Comparison of ENCODE assay signal across 8 cellular contexts in the genomic region with DNA sequence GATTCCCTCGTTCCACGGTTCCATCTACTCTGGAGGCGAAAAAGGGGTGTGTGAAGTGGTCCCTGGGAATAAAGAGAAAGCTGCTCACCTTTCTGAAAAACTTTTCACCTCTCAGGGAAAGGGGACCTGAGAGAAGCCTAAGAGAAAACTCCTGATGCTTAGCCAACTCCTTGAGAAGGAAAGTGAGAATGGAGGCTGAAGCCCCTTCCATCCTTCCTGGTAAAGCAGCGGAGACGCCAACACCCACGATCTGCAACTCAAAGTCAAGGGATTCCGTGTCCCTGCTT.
DNase-seq lines count a peak whose midpoint lies in the region; ATAC-seq, FAIRE-seq and TF ChIP-seq lines count a peak whose summit lies in the region.

No MANE protein-coding gene starts in this region.

- intact Hi-C loops in kidney (cut with DNase I) = no loop called here

- H3K27ac Mint-ChIP-seq in T-helper 2 cell treated with Interferon-gamma antibody and Interleukin-4, amounts not matched to agents 5 μg/mL and 100 μg/mL, for 36 hours = peak overlapping the region; percentile 99
- peak overlapping the region; percentile 99 for H3K27ac Mint-ChIP-seq in activated naive CD8-positive, alpha-beta T cell treated with anti-CD3 and anti-CD28 coated beads, Interleukin-2, amount 50 U/mL, for 24 hours

- H3K27me3 Mint-ChIP-seq in T-helper 2 cell treated with Interferon-gamma antibody and Interleukin-4, amounts not matched to agents 5 μg/mL and 100 μg/mL, for 36 hours (ENCODE audit: low read depth) = no peaks in the 10 kb centered on the region
- peaks cover 2% of the 10 kb centered on the region for H3K27me3 Mint-ChIP-seq in activated naive CD8-positive, alpha-beta T cell treated with anti-CD3 and anti-CD28 coated beads, Interleukin-2, amount 50 U/mL, for 24 hours

- H3K27me3 ChIP-seq in subcutaneous abdominal adipose tissue (ENCODE audit: control insufficient read depth in 5 of 5, insufficient read depth in 4 of 5, low read length in 5 of 5) = no peaks in the 10 kb centered on the region

- no peaks in the 10 kb centered on the region for H3K9me3 Mint-ChIP-seq in T-helper 2 cell treated with Interferon-gamma antibody and Interleukin-4, amounts not matched to agents 5 μg/mL and 100 μg/mL, for 36 hours
- no peaks in the 10 kb centered on the region for H3K9me3 Mint-ChIP-seq in activated naive CD8-positive, alpha-beta T cell treated with anti-CD3 and anti-CD28 coated beads, Interleukin-2, amount 50 U/mL, for 24 hours

- peaks cover 33 to 36% of the 10 kb centered on the region in 2 donors for H3K4me1 ChIP-seq in kidney (ENCODE audit: control insufficient read depth in 1 of 2, insufficient read depth in 1 of 2, low read depth in 1 of 2, low read length in 2 of 2)
- H3K4me1 ChIP-seq in subcutaneous abdominal adipose tissue (ENCODE audit: control insufficient read depth in 5 of 5, insufficient read depth in 5 of 5, low read length in 5 of 5) = peaks cover 9 to 56% (median 51%) of the 10 kb centered on the region in 5 donors

- no peak for ATAC-seq in activated naive CD8-positive, alpha-beta T cell treated with anti-CD3 and anti-CD28 coated beads, Interleukin-2, amount 50 U/mL, for 24 hours
- no peak for ATAC-seq in HG02571 (IDR thresholded peaks at IDR 0.05; ENCODE audit: unreplicated experiment)

- H3K4me3 ChIP-seq in kidney (ENCODE audit: low read length in 2 of 2) = peak overlapping the region; percentile 57 to 66
- peak overlapping the region; percentile 69 to 76 (median 71) for H3K4me3 ChIP-seq in subcutaneous abdominal adipose tissue (ENCODE audit: low read depth in 1 of 5, low read length in 5 of 5)

- H3K36me3 Mint-ChIP-seq in T-helper 2 cell treated with Interferon-gamma antibody and Interleukin-4, amounts not matched to agents 5 μg/mL and 100 μg/mL, for 36 hours (ENCODE audit: low read depth) = peaks cover 3% of the 10 kb centered on the region
- H3K36me3 Mint-ChIP-seq in activated naive CD8-positive, alpha-beta T cell treated with anti-CD3 and anti-CD28 coated beads, Interleukin-2, amount 50 U/mL, for 24 hours (ENCODE audit: low read depth) = peaks cover 10% of the 10 kb centered on the region

- peak overlapping the region; percentile 82 for H3K4me3 Mint-ChIP-seq in T-helper 2 cell treated with Interferon-gamma antibody and Interleukin-4, amounts not matched to agents 5 μg/mL and 100 μg/mL, for 36 hours
- peak overlapping the region; percentile 82 for H3K4me3 Mint-ChIP-seq in activated naive CD8-positive, alpha-beta T cell treated with anti-CD3 and anti-CD28 coated beads, Interleukin-2, amount 50 U/mL, for 24 hours

- no peaks in the 10 kb centered on the region for H3K9me3 ChIP-seq in kidney (ENCODE audit: control insufficient read depth in 1 of 2, low read length in 2 of 2)
- no peaks in the 10 kb centered on the region for H3K9me3 ChIP-seq in subcutaneous abdominal adipose tissue (ENCODE audit: control insufficient read depth in 5 of 5, low read length in 5 of 5)

- H3K36me3 ChIP-seq in kidney (ENCODE audit: control insufficient read depth in 1 of 2, insufficient read depth in 2 of 2, low read length in 2 of 2) (no peaks in the 10 kb centered on the region), subcutaneous abdominal adipose tissue (ENCODE audit: control insufficient read depth in 5 of 5, insufficient read depth in 5 of 5, low read length in 5 of 5) (no peaks in the 10 kb centered on the region)

- H3K9ac ChIP-seq in kidney (ENCODE audit: low read length in 2 of 2) (peak overlapping the region in 1 of 2 donors; percentile 87), subcutaneous abdominal adipose tissue (ENCODE audit: low read length in 5 of 5) (peak overlapping the region; percentile 4 to 76 (median 71))

- H3K27ac ChIP-seq in kidney (ENCODE audit: low read depth in 2 of 2, low read length in 2 of 2) = peak overlapping the region; percentile 87 to 92
- peak overlapping the region; percentile 81 for H3K27ac ChIP-seq in subcutaneous abdominal adipose tissue (ENCODE audit: low read depth, low read length)

- no peak for DNase-seq in T-helper 2 cell treated with Interferon-gamma antibody and Interleukin-4, amounts not matched to agents 5 μg/mL and 100 μg/mL, for 36 hours (ENCODE audit: low spot score)
- DNase-seq in T-helper 2 cell (no peak), kidney (no peak), foreskin melanocyte (no peak)
- DNase-seq in activated naive CD8-positive, alpha-beta T cell treated with anti-CD3 and anti-CD28 coated beads, Interleukin-2, amount 50 U/mL, for 24 hours = no peak
- DNase-seq in activated CD4-positive, CD25-positive, alpha-beta regulatory T cell (lab: John Stamatoyannopoulos, UW) = no peak

- peaks cover 64% of the 10 kb centered on the region for H3K4me1 Mint-ChIP-seq in T-helper 2 cell treated with Interferon-gamma antibody and Interleukin-4, amounts not matched to agents 5 μg/mL and 100 μg/mL, for 36 hours (ENCODE audit: low read depth)
- H3K4me1 Mint-ChIP-seq in activated naive CD8-positive, alpha-beta T cell treated with anti-CD3 and anti-CD28 coated beads, Interleukin-2, amount 50 U/mL, for 24 hours = peaks cover 59% of the 10 kb centered on the region

- no peak for FAIRE-seq in kidney (lab: Jason Lieb, UNC)

- TF ChIP-seq CTCF in kidney (IDR thresholded peaks at IDR 0.05; ENCODE audit: borderline replicate concordance, extremely low read depth, insufficient read depth) = no peak
